8 cellular contexts compared by ENCODE assay signal in genomic region chr14:24114536-24115450, GRCh38. TPM values are rescaled to one million over a fixed set of nuclear protein-coding genes. Genes with fewer than 3 reads are reported as not detected.
DNase-seq lines count a peak whose midpoint lies in the region; ATAC-seq and TF ChIP-seq lines count a peak whose summit lies in the region.

Gene DCAF11, plus strand, starts transcription at chr14:24114777. Its CDS starts 818 bp downstream, at chr14:24115595.
Gene NRL, minus strand, starts transcription at chr14:24114949. Its CDS starts 32,101 bp downstream, at chr14:24082848.

- peak within 1 kb of the TSS; percentile 92 for H3K27ac ChIP-seq in temporal lobe (ENCODE audit: low read depth, low read length)

- no peaks in the 10 kb centered on the region for H3K9me3 Mint-ChIP-seq in activated naive CD8-positive, alpha-beta T cell (ENCODE audit: low read depth)

- peak; percentile 98 for DNase-seq in GM10248 (ENCODE audit: extremely low spot score)
- DNase-seq in NCI-H1092 treated with DMSO at 0.1 percent for 48 hours (lab: John Stamatoyannopoulos, UW): peak; percentile 100
- DNase-seq in glomerular visceral epithelial cell (ENCODE audit: extremely low spot score): peak; percentile 100
- peak; percentile 98 for DNase-seq in occipital lobe (lab: John Stamatoyannopoulos, UW)

- CTCF ChIA-PET in GM10248 (lab: Yijun Ruan, JAX): interaction anchor here (0.6 to 6.8 kb wide), 21 partner anchors 9 to 317 kb away, joined by 3 to 58 read pairs (median 5); partner anchors contain the start of genes DHRS4, EMC9, FITM1 and IRF9

- H3K4me1 Mint-ChIP-seq in activated naive CD8-positive, alpha-beta T cell (ENCODE audit: low read depth): peaks cover 25% of the 10 kb centered on the region

- H3K4me3 Mint-ChIP-seq in activated naive CD8-positive, alpha-beta T cell: peak within 1 kb of the TSS; percentile 93

- H3K27me3 Mint-ChIP-seq in activated naive CD8-positive, alpha-beta T cell: no peaks in the 10 kb centered on the region

- peak within 1 kb of the TSS; percentile 97 for H3K27ac Mint-ChIP-seq in activated naive CD8-positive, alpha-beta T cell

- no peak for TF ChIP-seq CTCF in GM10248 (IDR thresholded peaks at IDR 0.05; ENCODE audit: control extremely low read depth, extremely low read depth, low read depth, missing control alignments)

- peaks cover 8% of the 10 kb centered on the region for H3K36me3 Mint-ChIP-seq in activated naive CD8-positive, alpha-beta T cell

- POLR2A ChIA-PET in GM10248 (lab: Yijun Ruan, JAX): interaction anchor here (0.6 to 3.1 kb wide), 19 partner anchors 10 to 172 kb away, joined by 3 to 29 read pairs (median 4); partner anchors contain the start of genes EMC9, FITM1, IPO4 and IRF9

- ATAC-seq in HG02623 (IDR thresholded peaks at IDR 0.05; ENCODE audit: unreplicated experiment) (peak; percentile 79), SK-N-SH treated with all-trans-retinoic acid at 6 μM for 48 hours (peak; percentile 93)

TF ChIP-seq in SK-N-SH treated with all-trans-retinoic acid at 6 μM for 48 hours, 23 proteins besides CTCF, POLR2A, EP300 and RAD21:
- TF ChIP-seq PPARA (CRISPR knock-in tag; IDR thresholded peaks at IDR 0.05; ENCODE audit: borderline replicate concordance) (no peak), ZFP3 (CRISPR knock-in tag; IDR thresholded peaks at IDR 0.05) (no peak), SNAI2 (CRISPR knock-in tag; IDR thresholded peaks at IDR 0.05) (no peak), BACH2 (CRISPR knock-in tag; IDR thresholded peaks at IDR 0.05; ENCODE audit: borderline replicate concordance) (no peak)
- TF ChIP-seq, protein P1, sequence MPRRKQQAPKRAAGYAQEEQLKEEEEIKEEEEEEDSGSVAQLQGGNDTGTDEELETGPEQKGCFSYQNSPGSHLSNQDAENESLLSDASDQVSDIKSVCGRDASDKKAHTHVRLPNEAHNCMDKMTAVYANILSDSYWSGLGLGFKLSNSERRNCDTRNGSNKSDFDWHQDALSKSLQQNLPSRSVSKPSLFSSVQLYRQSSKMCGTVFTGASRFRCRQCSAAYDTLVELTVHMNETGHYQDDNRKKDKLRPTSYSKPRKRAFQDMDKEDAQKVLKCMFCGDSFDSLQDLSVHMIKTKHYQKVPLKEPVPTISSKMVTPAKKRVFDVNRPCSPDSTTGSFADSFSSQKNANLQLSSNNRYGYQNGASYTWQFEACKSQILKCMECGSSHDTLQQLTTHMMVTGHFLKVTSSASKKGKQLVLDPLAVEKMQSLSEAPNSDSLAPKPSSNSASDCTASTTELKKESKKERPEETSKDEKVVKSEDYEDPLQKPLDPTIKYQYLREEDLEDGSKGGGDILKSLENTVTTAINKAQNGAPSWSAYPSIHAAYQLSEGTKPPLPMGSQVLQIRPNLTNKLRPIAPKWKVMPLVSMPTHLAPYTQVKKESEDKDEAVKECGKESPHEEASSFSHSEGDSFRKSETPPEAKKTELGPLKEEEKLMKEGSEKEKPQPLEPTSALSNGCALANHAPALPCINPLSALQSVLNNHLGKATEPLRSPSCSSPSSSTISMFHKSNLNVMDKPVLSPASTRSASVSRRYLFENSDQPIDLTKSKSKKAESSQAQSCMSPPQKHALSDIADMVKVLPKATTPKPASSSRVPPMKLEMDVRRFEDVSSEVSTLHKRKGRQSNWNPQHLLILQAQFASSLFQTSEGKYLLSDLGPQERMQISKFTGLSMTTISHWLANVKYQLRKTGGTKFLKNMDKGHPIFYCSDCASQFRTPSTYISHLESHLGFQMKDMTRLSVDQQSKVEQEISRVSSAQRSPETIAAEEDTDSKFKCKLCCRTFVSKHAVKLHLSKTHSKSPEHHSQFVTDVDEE (CRISPR knock-in tag; IDR thresholded peaks at IDR 0.05): 0 out of 2 replicates have a peak, but pooled peaks have one; percentile 27

RNA-seq across cellular contexts. Expression of gene DCAF11, which starts in this region (rescaled TPM):
- total RNA-seq in occipital lobe: 60.0 TPM
- total RNA-seq in temporal lobe: 49.2 TPM

RNA-seq across cellular contexts. Expression of gene NRL, which starts in this region (rescaled TPM):
- total RNA-seq in occipital lobe (0.94 TPM), temporal lobe (1.2 TPM)

Comparison
In these comparisons a context has a peak if more than half of its experiments do, and no peak if none do; other contexts are left out.
1. Peak in every context shown above with its lines: DNase-seq, ATAC-seq and H3K27ac ChIP-seq.